In the genomic region with DNA sequence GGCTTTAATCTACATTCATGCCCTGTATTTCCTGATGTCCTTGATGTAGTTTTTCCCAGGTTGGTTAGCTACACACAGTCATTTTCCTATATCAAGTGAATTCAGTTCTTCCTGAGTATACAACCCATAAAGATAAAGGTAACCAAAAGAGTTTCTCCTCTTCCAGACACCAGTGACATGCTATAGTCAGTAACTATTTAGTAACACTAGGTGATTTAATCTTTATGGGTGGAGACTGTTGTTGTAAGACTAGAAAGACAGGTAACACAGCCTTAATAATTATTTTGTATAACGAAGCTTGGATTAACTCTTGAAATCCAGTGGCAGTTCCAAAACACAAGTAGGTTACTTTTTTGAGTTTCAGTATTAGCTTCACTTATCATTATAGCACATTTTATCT, we compare ENCODE assay signal across 14 cellular contexts.
"Had no signal": no experiment of that assay in that cellular context is flagged by ENCODE, and none has a peak within 500 bp of the region (broad histone marks: within the 10 kb centered on the region; RNA-seq: fewer than 3 reads in every experiment).

No MANE protein-coding gene starts in this region.

- H3K27ac ChIP-seq: adrenal gland, ovary, tibial nerve had no signal

- H3K4me1 ChIP-seq: adrenal gland, tibial nerve had no signal

- H3K9me3 Mint-ChIP-seq: activated T-helper 2 cell treated with anti-CD3 and anti-CD28 coated beads, Interferon-gamma antibody, Interleukin-2, Interleukin-4, amounts not matched to agents 10 μg/mL and 5 μg/mL and 100 μg/mL, durations not matched to agents 14 hours and 24 hours and 36 hours; dendritic cell treated with granulocyte-macrophage colony-stimulating factor and Interleukin-4, amounts not matched to agents 40 ng/mL and 50 ng/mL, for 4 days; effector memory CD8-positive, alpha-beta T cell; memory B cell; neural crest cell had no signal

- H3K27me3 Mint-ChIP-seq: dendritic cell treated with granulocyte-macrophage colony-stimulating factor and Interleukin-4, amounts not matched to agents 40 ng/mL and 50 ng/mL, for 4 days; effector memory CD8-positive, alpha-beta T cell; memory B cell had no signal

- ATAC-seq: effector memory CD8-positive, alpha-beta T cell had no signal

- H3K9me3 ChIP-seq: adrenal gland, ovary, tibial nerve had no signal

- H3K4me3 ChIP-seq: adrenal gland, ovary, tibial nerve had no signal

- H3K36me3 ChIP-seq: ovary had no signal

- H3K4me3 Mint-ChIP-seq: dendritic cell treated with granulocyte-macrophage colony-stimulating factor and Interleukin-4, amounts not matched to agents 40 ng/mL and 50 ng/mL, for 4 days; effector memory CD8-positive, alpha-beta T cell; memory B cell; neural crest cell had no signal

- DNase-seq: activated CD4-positive, alpha-beta T cell treated with anti-CD3 and anti-CD28 coated beads, Interleukin-2, amount 50 U/mL, for 1 hour; activated naive CD4-positive, alpha-beta T cell treated with anti-CD3 and anti-CD28 coated beads, Interleukin-2, amount 50 U/mL, for 16 hours; activated T-cell treated with anti-CD3 and anti-CD28 coated beads for 4 hours; adrenal gland; effector memory CD8-positive, alpha-beta T cell; erythroblast; ovary; stimulated activated CD4-positive, alpha-beta T cell treated with anti-CD3 and anti-CD28 coated beads, Interleukin-4, amount 100 ng/mL, for 4 hours; T-helper 2 cell had no signal

- H3K27ac Mint-ChIP-seq: activated T-helper 2 cell treated with anti-CD3 and anti-CD28 coated beads, Interferon-gamma antibody, Interleukin-2, Interleukin-4, amounts not matched to agents 10 μg/mL and 5 μg/mL and 100 μg/mL, durations not matched to agents 14 hours and 24 hours and 36 hours; dendritic cell treated with granulocyte-macrophage colony-stimulating factor and Interleukin-4, amounts not matched to agents 40 ng/mL and 50 ng/mL, for 4 days; memory B cell had no signal

- H3K27me3 ChIP-seq: adrenal gland, ovary, tibial nerve had no signal
